In the genomic region with DNA sequence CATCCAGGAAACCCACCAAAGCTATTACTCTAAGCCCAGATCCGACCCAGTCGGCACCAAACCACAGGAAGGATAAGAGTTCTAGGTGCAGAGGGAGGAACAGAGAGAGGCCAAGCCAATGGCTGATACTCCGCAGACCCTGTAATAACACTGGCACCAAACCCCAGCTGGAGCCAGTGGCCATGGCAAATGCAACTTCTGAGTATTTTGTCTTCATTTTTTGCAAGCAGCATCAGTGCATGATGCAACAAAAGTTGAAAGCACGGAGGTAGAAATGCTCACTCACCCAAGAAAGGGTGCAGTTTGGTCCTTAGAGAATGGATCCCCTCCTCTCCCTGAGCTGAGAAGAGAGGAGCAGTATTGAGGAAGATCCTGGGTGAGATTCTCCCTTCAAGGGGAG, we compare ENCODE assay signal across 13 cellular contexts. TPM values are rescaled to one million over a fixed set of nuclear protein-coding genes. Genes with fewer than 3 reads are reported as not detected.
A peak's percentile ranks its signal among the peaks of the same experiment; 100 is the strongest.
DNase-seq lines count a peak whose midpoint lies in the region; ATAC-seq and TF ChIP-seq lines count a peak whose summit lies in the region.
"Had no signal": no experiment of that assay in that cellular context is flagged by ENCODE, and none has a peak within 500 bp of the region (broad histone marks: within the 10 kb centered on the region; RNA-seq: fewer than 3 reads in every experiment).

No MANE protein-coding gene starts in this region.

- H3K27me3 Mint-ChIP-seq in activated T-cell treated with anti-CD3 and anti-CD28 coated beads, Interleukin-2, amount 50 U/mL, for 72 hours (ENCODE audit: low read depth), result peaks cover 20% of the 10 kb centered on the region
- peaks cover 7 to 19% (median 16%) of the 10 kb centered on the region in 3 donors for H3K27me3 Mint-ChIP-seq in immature natural killer cell (ENCODE audit: low read depth in 3 of 3)

- H3K9me3 Mint-ChIP-seq in activated T-cell treated with anti-CD3 and anti-CD28 coated beads, Interleukin-2, amount 50 U/mL, for 72 hours, result no peaks in the 10 kb centered on the region
- peaks cover 0 to 1% (median 0%) of the 10 kb centered on the region in 6 donors for H3K9me3 Mint-ChIP-seq in immature natural killer cell
- H3K9me3 Mint-ChIP-seq: stimulated activated naive B cell treated with anti-CD40 and anti-IgM and Interleukin-4, amounts not matched to agents 10 μg/mL and 1 μg/mL and 100 μg/mL, for 72 hours had no signal

- peak overlapping the region; percentile 30 to 33 for H3K4me3 Mint-ChIP-seq in activated T-cell treated with anti-CD3 and anti-CD28 coated beads, Interleukin-2, amount 50 U/mL, for 72 hours
- H3K4me3 Mint-ChIP-seq in immature natural killer cell, result peak overlapping the region; percentile 66 to 82 (median 78)

- H3K27ac ChIP-seq in VCaP (peak overlapping the region; percentile 95), temporal lobe (ENCODE audit: low read depth, low read length) (peak overlapping the region; percentile 11)

- DNase-seq in activated T-cell treated with anti-CD3 and anti-CD28 coated beads, Interleukin-2, amount 50 U/mL, for 72 hours, result no peak
- no peak for DNase-seq in activated T-cell treated with anti-CD3 and anti-CD28 coated beads, Interleukin-2, amount 50 U/mL, for 1 hour
- no peak for DNase-seq in immature natural killer cell
- DNase-seq in SIG-M5 (lab: John Stamatoyannopoulos, UW), result no peak
- no peak for DNase-seq in NOMO-1 treated with dmso at 0.1 percent for 144 hours (lab: John Stamatoyannopoulos, UW; ENCODE audit: unreplicated experiment)
- no peak for DNase-seq in Kasumi-1 (lab: John Stamatoyannopoulos, UW)
- DNase-seq: DMS 273 treated with DMSO at 0.1 percent for 48 hours; effector CD4-positive, alpha-beta T cell; NCI-H226; stimulated activated naive B cell treated with anti-CD40 and anti-IgM and Interleukin-4, amounts not matched to agents 10 μg/mL and 1 μg/mL and 100 μg/mL, for 72 hours had no signal

- no peak for ATAC-seq in activated T-cell treated with anti-CD3 and anti-CD28 coated beads, Interleukin-2, amount 50 U/mL, for 72 hours (replicated peaks in 1 of 2)
- ATAC-seq: HCT116 had no signal

- TF ChIP-seq CTCF in VCaP (conservative IDR thresholded peaks at IDR 0.05), result no peak

- no peaks in the 10 kb centered on the region for H3K36me3 Mint-ChIP-seq in activated T-cell treated with anti-CD3 and anti-CD28 coated beads, Interleukin-2, amount 50 U/mL, for 72 hours (ENCODE audit: insufficient read depth in 2 of 2)
- no peaks in the 10 kb centered on the region for H3K36me3 Mint-ChIP-seq in immature natural killer cell

- H3K27ac Mint-ChIP-seq in activated T-cell treated with anti-CD3 and anti-CD28 coated beads, Interleukin-2, amount 50 U/mL, for 72 hours, result peak overlapping the region; percentile 36
- H3K27ac Mint-ChIP-seq in immature natural killer cell, result peak overlapping the region in 3 of 6 donors; percentile 31 to 77 (median 73)
- H3K27ac Mint-ChIP-seq: stimulated activated naive B cell treated with anti-CD40 and anti-IgM and Interleukin-4, amounts not matched to agents 10 μg/mL and 1 μg/mL and 100 μg/mL, for 72 hours had no signal

- H3K4me1 Mint-ChIP-seq in activated T-cell treated with anti-CD3 and anti-CD28 coated beads, Interleukin-2, amount 50 U/mL, for 72 hours (ENCODE audit: low read depth), result peaks cover 55% of the 10 kb centered on the region
- peaks cover 45 to 58% of the 10 kb centered on the region in 2 donors for H3K4me1 Mint-ChIP-seq in immature natural killer cell

RNA-seq across cellular contexts. Expression of a gene that starts 2.8 kb away (rescaled TPM):
- total RNA-seq in activated T-cell treated with anti-CD3 and anti-CD28 coated beads, Interleukin-2, amount 50 U/mL, for 72 hours, result under 1 TPM; 0.07 TPM
- polyA plus RNA-seq in immature natural killer cell, result not detected
- 15.5 TPM for total RNA-seq in temporal lobe

RNA-seq across cellular contexts. Expression of a gene that starts 33.5 kb away (rescaled TPM):
- total RNA-seq in activated T-cell treated with anti-CD3 and anti-CD28 coated beads, Interleukin-2, amount 50 U/mL, for 72 hours, result 10 to 100 TPM; 19.5 to 23.5 TPM
- 10 to 100 TPM; 12.8 to 21.0 (median 14.6) TPM for polyA plus RNA-seq in immature natural killer cell
- total RNA-seq in temporal lobe, result 0.98 TPM

RNA-seq across cellular contexts. Expression of a gene that starts 40.7 kb away (rescaled TPM):
- total RNA-seq in activated T-cell treated with anti-CD3 and anti-CD28 coated beads, Interleukin-2, amount 50 U/mL, for 72 hours, result 10 to 100 TPM; 23.5 to 26.1 TPM
- polyA plus RNA-seq in immature natural killer cell, result 10 to 100 TPM; 47.0 to 67.7 (median 47.3) TPM
- total RNA-seq in temporal lobe, result 24.1 TPM

Comparison
In these comparisons a context has a peak if more than half of its experiments do, and no peak if none do; other contexts are left out.
1. RNA of a gene that starts 2.8 kb away (total RNA-seq): 15.5 TPM in temporal lobe (single experiment); 0.07 TPM in activated T-cell treated with anti-CD3 and anti-CD28 coated beads, Interleukin-2, amount 50 U/mL, for 72 hours; every median in the first group is over 10 times any median in the second.
2. RNA of a gene that starts 33.5 kb away (total RNA-seq): 19.5 to 23.5 TPM in activated T-cell treated with anti-CD3 and anti-CD28 coated beads, Interleukin-2, amount 50 U/mL, for 72 hours; 0.98 TPM in temporal lobe (single experiment); every median in the first group is over 10 times any median in the second.